Comparison of ENCODE assay signal across 34 cellular contexts in the genomic region with DNA sequence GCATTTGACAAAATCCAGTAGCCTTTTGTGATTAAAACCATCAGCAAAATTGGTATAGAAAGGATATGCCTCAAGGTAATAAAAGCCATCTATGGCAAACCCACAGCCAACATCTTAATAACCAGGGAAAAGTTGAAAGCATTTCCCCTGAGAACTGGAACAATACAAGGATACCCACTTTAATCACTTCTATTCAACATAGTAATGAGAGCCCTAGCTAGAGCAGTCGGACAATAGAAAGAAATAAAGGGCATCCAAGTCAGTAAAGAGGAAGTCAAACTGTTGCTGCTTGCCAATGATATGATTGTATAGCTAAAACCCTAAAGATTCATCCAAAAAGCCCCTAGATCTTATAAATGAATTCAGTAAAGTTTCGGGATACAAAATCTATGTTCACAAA.
"Had no signal": no experiment of that assay in that cellular context is flagged by ENCODE, and none has a peak within 500 bp of the region (broad histone marks: within the 10 kb centered on the region; RNA-seq: fewer than 3 reads in every experiment).

No MANE protein-coding gene starts in this region.

- H3K27me3 ChIP-seq: ascending aorta, breast epithelium, cardiac muscle cell, colonic mucosa, dorsolateral prefrontal cortex, heart left ventricle had no signal

- H3K4me3 ChIP-seq: ascending aorta, breast epithelium, cardiac muscle cell, colonic mucosa, dorsolateral prefrontal cortex, heart left ventricle had no signal

- H3K27ac ChIP-seq: ascending aorta, breast epithelium, cardiac muscle cell, colonic mucosa, dorsolateral prefrontal cortex, epithelial cell of prostate, heart left ventricle, WERI-Rb-1 had no signal

- H3K4me1 Mint-ChIP-seq: activated B cell treated with CpG ODN at 0.5 μM for 24 hours; activated CD8-positive, alpha-beta memory T cell treated with anti-CD3 and anti-CD28 coated beads, Interleukin-2, amount 10 ng/mL, durations not matched to agents 7 days and 5 days; activated naive CD4-positive, alpha-beta T cell treated with anti-CD3 and anti-CD28 coated beads, Interleukin-2, amount 10 ng/mL, durations not matched to agents 7 days and 5 days; activated naive CD8-positive, alpha-beta T cell treated with anti-CD3 and anti-CD28 coated beads, Interleukin-2, amount 10 ng/mL, durations not matched to agents 7 days and 5 days; brain; endodermal cell; T-helper 17 cell had no signal

- H3K36me3 ChIP-seq: ascending aorta, breast epithelium, cardiac muscle cell, colonic mucosa, heart left ventricle, WERI-Rb-1 had no signal

- ATAC-seq: activated CD4-positive, CD25-positive, alpha-beta regulatory T cell treated with anti-CD3 and anti-CD28 coated beads, Interleukin-2, amount 50 U/mL, for 24 hours; activated CD8-positive, alpha-beta memory T cell treated with anti-CD3 and anti-CD28 coated beads, Interleukin-2, amount 10 ng/mL, durations not matched to agents 7 days and 5 days; activated CD8-positive, alpha-beta T cell treated with anti-CD3 and anti-CD28 coated beads, Interleukin-2, amount 10 ng/mL, durations not matched to agents 7 days and 5 days; activated naive CD4-positive, alpha-beta T cell treated with anti-CD3 and anti-CD28 coated beads, Interleukin-2, amount 50 U/mL, for 72 hours; activated T-cell treated with anti-CD3 and anti-CD28 coated beads, Interleukin-2, amount 50 U/mL, for 72 hours; heart left ventricle; T-helper 17 cell had no signal

- H3K9me3 Mint-ChIP-seq: activated naive CD4-positive, alpha-beta T cell treated with anti-CD3 and anti-CD28 coated beads, Interleukin-2, amount 10 ng/mL, durations not matched to agents 7 days and 5 days; activated naive CD8-positive, alpha-beta T cell treated with anti-CD3 and anti-CD28 coated beads, Interleukin-2, amount 10 ng/mL, durations not matched to agents 7 days and 5 days had no signal

- H3K36me3 Mint-ChIP-seq: activated CD8-positive, alpha-beta memory T cell treated with anti-CD3 and anti-CD28 coated beads, Interleukin-2, amount 10 ng/mL, durations not matched to agents 7 days and 5 days; activated naive CD4-positive, alpha-beta T cell treated with anti-CD3 and anti-CD28 coated beads, Interleukin-2, amount 10 ng/mL, durations not matched to agents 7 days and 5 days; activated naive CD4-positive, alpha-beta T cell treated with anti-CD3 and anti-CD28 coated beads, Interleukin-2, amount 50 U/mL, for 72 hours; activated naive CD8-positive, alpha-beta T cell treated with anti-CD3 and anti-CD28 coated beads, Interleukin-2, amount 10 ng/mL, durations not matched to agents 7 days and 5 days; brain had no signal

- H3K27ac Mint-ChIP-seq: activated B cell treated with CpG ODN at 0.5 μM for 24 hours; activated CD8-positive, alpha-beta memory T cell treated with anti-CD3 and anti-CD28 coated beads, Interleukin-2, amount 10 ng/mL, durations not matched to agents 7 days and 5 days; activated CD8-positive, alpha-beta T cell treated with anti-CD3 and anti-CD28 coated beads, Interleukin-2, amount 10 ng/mL, durations not matched to agents 7 days and 5 days; activated naive CD4-positive, alpha-beta T cell treated with anti-CD3 and anti-CD28 coated beads, Interleukin-2, amount 10 ng/mL, durations not matched to agents 7 days and 5 days; activated naive CD4-positive, alpha-beta T cell treated with anti-CD3 and anti-CD28 coated beads, Interleukin-2, amount 50 U/mL, for 72 hours; activated naive CD8-positive, alpha-beta T cell treated with anti-CD3 and anti-CD28 coated beads, Interleukin-2, amount 10 ng/mL, durations not matched to agents 7 days and 5 days; activated T-cell treated with anti-CD3 and anti-CD28 coated beads, Interleukin-2, amount 50 U/mL, for 72 hours; brain; endodermal cell; T-helper 17 cell; T-helper 2 cell treated with Interferon-gamma antibody and Interleukin-4, amounts not matched to agents 5 μg/mL and 100 μg/mL, for 36 hours had no signal

- DNase-seq: activated B cell treated with CpG ODN at 0.5 μM for 24 hours; activated CD4-positive, alpha-beta T cell treated with anti-CD3 and anti-CD28 coated beads for 48 hours; activated CD4-positive, alpha-beta T cell treated with anti-CD3 and anti-CD28 coated beads, Interleukin-2, amount 50 U/mL, for 1 hour; activated CD4-positive, alpha-beta T cell treated with anti-CD3 and anti-CD28 coated beads, Interleukin-2, amount 50 U/mL, for 48 hours; activated CD8-positive, alpha-beta memory T cell treated with anti-CD3 and anti-CD28 coated beads, Interleukin-2, amount 10 ng/mL, durations not matched to agents 7 days and 5 days; activated CD8-positive, alpha-beta memory T cell treated with anti-CD3 and anti-CD28 coated beads, Interleukin-2, amount 50 U/mL, for 4 hours; activated CD8-positive, alpha-beta T cell treated with anti-CD3 and anti-CD28 coated beads, Interleukin-2, amount 10 ng/mL, durations not matched to agents 7 days and 5 days; activated gamma-delta T cell; activated naive CD4-positive, alpha-beta T cell; activated naive CD4-positive, alpha-beta T cell treated with anti-CD3 and anti-CD28 coated beads, Interleukin-2, amount 10 ng/mL, durations not matched to agents 7 days and 5 days; activated naive CD8-positive, alpha-beta T cell treated with anti-CD3 and anti-CD28 coated beads, Interleukin-2, amount 10 ng/mL, durations not matched to agents 7 days and 5 days; activated T-cell treated with anti-CD3 and anti-CD28 coated beads, Interleukin-2, amount 50 U/mL, for 1 hour; activated T-cell treated with anti-CD3 and anti-CD28 coated beads, Interleukin-2, amount 50 U/mL, for 72 hours; central memory CD4-positive, alpha-beta T cell; cerebellar nuclear complex; colonic mucosa; dorsolateral prefrontal cortex; effector memory CD4-positive, alpha-beta T cell; endodermal cell; foreskin fibroblast; glutamatergic neuron; heart left ventricle; T-helper 1 cell; T-helper 17 cell; T1000; WERI-Rb-1 had no signal

- H3K27me3 Mint-ChIP-seq: activated B cell treated with CpG ODN at 0.5 μM for 24 hours; activated CD8-positive, alpha-beta memory T cell treated with anti-CD3 and anti-CD28 coated beads, Interleukin-2, amount 10 ng/mL, durations not matched to agents 7 days and 5 days; activated naive CD4-positive, alpha-beta T cell treated with anti-CD3 and anti-CD28 coated beads, Interleukin-2, amount 10 ng/mL, durations not matched to agents 7 days and 5 days; activated naive CD8-positive, alpha-beta T cell treated with anti-CD3 and anti-CD28 coated beads, Interleukin-2, amount 10 ng/mL, durations not matched to agents 7 days and 5 days; brain; T-helper 17 cell had no signal

- H3K4me3 Mint-ChIP-seq: activated B cell treated with CpG ODN at 0.5 μM for 24 hours; activated CD8-positive, alpha-beta memory T cell treated with anti-CD3 and anti-CD28 coated beads, Interleukin-2, amount 10 ng/mL, durations not matched to agents 7 days and 5 days; activated CD8-positive, alpha-beta T cell treated with anti-CD3 and anti-CD28 coated beads, Interleukin-2, amount 10 ng/mL, durations not matched to agents 7 days and 5 days; activated naive CD4-positive, alpha-beta T cell treated with anti-CD3 and anti-CD28 coated beads, Interleukin-2, amount 10 ng/mL, durations not matched to agents 7 days and 5 days; activated naive CD8-positive, alpha-beta T cell treated with anti-CD3 and anti-CD28 coated beads, Interleukin-2, amount 10 ng/mL, durations not matched to agents 7 days and 5 days; activated T-cell treated with anti-CD3 and anti-CD28 coated beads, Interleukin-2, amount 50 U/mL, for 72 hours; brain; endodermal cell; T-helper 17 cell; T-helper 2 cell treated with Interferon-gamma antibody and Interleukin-4, amounts not matched to agents 5 μg/mL and 100 μg/mL, for 36 hours had no signal

- H3K9me3 ChIP-seq: ascending aorta, breast epithelium, colonic mucosa had no signal

- H3K4me1 ChIP-seq: ascending aorta, breast epithelium, colonic mucosa, heart left ventricle had no signal
